Comparison of ENCODE assay signal across 1 cellular context in the genomic region with DNA sequence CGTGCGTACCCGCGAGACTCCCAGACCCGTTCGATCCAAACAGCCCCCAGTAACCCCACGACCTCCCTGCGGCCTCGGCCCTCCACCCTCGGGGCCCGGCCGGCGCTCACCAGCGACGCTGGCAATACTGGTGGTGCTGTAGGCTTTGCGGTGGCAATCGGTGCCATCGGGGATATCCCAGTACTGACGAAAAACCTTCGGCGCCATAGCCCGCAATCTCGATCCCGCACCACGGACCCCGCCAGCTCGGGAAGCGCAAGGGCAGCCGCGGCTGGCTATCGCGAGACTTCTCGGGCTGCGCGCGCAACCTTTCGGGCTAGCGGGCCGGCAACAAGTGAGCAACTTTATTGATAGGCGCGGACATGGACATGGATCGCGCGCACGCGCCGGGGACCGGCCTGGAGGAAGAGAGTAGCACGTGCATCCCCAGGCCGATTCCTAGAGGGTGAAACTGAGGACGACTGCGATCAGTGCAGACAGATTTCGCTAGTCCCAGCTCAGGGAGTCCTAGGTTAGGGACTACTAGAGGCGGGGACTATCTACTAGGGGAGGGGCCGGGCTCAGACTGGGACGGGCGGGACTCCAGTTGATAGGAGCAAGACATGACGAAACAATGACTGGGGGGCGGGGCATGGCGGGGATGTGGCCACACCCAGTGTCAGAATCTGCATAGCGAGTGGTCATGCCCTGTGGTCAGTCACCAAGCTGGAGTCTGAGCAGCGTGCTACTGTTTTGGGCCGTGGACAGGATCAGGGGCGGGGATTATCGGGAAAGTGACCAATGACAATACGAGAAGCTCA.
TF ChIP-seq lines count a peak whose summit lies in the region.

A gene (minus strand): TSS at position 289 of the 800 bp plus-strand sequence. CDS start 82 bp downstream, at position 207.

TF ChIP-seq in HepG2, 621 proteins besides CTCF, POLR2A, EP300 and RAD21 (continued from another document and continues in another):
- TF ChIP-seq, protein P1, sequence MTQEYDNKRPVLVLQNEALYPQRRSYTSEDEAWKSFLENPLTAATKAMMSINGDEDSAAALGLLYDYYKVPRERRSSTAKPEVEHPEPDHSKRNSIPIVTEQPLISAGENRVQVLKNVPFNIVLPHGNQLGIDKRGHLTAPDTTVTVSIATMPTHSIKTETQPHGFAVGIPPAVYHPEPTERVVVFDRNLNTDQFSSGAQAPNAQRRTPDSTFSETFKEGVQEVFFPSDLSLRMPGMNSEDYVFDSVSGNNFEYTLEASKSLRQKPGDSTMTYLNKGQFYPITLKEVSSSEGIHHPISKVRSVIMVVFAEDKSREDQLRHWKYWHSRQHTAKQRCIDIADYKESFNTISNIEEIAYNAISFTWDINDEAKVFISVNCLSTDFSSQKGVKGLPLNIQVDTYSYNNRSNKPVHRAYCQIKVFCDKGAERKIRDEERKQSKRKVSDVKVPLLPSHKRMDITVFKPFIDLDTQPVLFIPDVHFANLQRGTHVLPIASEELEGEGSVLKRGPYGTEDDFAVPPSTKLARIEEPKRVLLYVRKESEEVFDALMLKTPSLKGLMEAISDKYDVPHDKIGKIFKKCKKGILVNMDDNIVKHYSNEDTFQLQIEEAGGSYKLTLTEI (CRISPR knock-in tag; conservative IDR thresholded peaks at IDR 0.05) = no peak
- TF ChIP-seq KDM2A (CRISPR knock-in tag; IDR thresholded peaks at IDR 0.05; ENCODE audit: borderline replicate concordance, low read depth) (peak; percentile 89), ATF7-NPFF (CRISPR knock-in tag; IDR thresholded peaks at IDR 0.05; ENCODE audit: low read depth) (peak; percentile 57; the same call in 1 of the 2 replicates), FOXO1 (CRISPR knock-in tag; IDR thresholded peaks at IDR 0.05) (peak; percentile 64; the same call in 1 of the 2 replicates), SSRP1 (CRISPR knock-in tag; IDR thresholded peaks at IDR 0.05) (no peak), ZNF83 (CRISPR knock-in tag; IDR thresholded peaks at IDR 0.05; ENCODE audit: borderline replicate concordance) (no peak), ZNF329 (CRISPR knock-in tag; IDR thresholded peaks at IDR 0.05; ENCODE audit: low read depth) (0 out of 2 replicates have a peak, but pooled peaks have one; percentile 71), ARNT (IDR thresholded peaks at IDR 0.05) (no peak), FOXK1 (CRISPR knock-in tag; IDR thresholded peaks at IDR 0.05; ENCODE audit: borderline replicate concordance, low read depth) (peak; percentile 92; the same call in 1 of the 2 replicates), ZNF674 (CRISPR knock-in tag; IDR thresholded peaks at IDR 0.05; ENCODE audit: low read depth) (no peak), ZMYM2 (CRISPR knock-in tag; IDR thresholded peaks at IDR 0.05) (peak; percentile 51), SCMH1 (CRISPR knock-in tag; IDR thresholded peaks at IDR 0.05; ENCODE audit: borderline replicate concordance) (no peak), NR2C2 (CRISPR knock-in tag; IDR thresholded peaks at IDR 0.05; ENCODE audit: borderline replicate concordance) (peak; percentile 78), YEATS4 (CRISPR knock-in tag; IDR thresholded peaks at IDR 0.05; ENCODE audit: borderline replicate concordance) (peak; percentile 80; the same call in 1 of the 2 replicates), HOXA5 (CRISPR knock-in tag; IDR thresholded peaks at IDR 0.05) (no peak; the same call in 1 of the 2 replicates), KDM5A (IDR thresholded peaks at IDR 0.05; ENCODE audit: borderline replicate concordance, low read length) (peak; percentile 96), ZBTB38 (CRISPR knock-in tag; IDR thresholded peaks at IDR 0.05) (peak; percentile 47; the same call in 1 of the 2 replicates), IKZF1 (IDR thresholded peaks at IDR 0.05) (no peak)
- TF ChIP-seq, protein P2, sequence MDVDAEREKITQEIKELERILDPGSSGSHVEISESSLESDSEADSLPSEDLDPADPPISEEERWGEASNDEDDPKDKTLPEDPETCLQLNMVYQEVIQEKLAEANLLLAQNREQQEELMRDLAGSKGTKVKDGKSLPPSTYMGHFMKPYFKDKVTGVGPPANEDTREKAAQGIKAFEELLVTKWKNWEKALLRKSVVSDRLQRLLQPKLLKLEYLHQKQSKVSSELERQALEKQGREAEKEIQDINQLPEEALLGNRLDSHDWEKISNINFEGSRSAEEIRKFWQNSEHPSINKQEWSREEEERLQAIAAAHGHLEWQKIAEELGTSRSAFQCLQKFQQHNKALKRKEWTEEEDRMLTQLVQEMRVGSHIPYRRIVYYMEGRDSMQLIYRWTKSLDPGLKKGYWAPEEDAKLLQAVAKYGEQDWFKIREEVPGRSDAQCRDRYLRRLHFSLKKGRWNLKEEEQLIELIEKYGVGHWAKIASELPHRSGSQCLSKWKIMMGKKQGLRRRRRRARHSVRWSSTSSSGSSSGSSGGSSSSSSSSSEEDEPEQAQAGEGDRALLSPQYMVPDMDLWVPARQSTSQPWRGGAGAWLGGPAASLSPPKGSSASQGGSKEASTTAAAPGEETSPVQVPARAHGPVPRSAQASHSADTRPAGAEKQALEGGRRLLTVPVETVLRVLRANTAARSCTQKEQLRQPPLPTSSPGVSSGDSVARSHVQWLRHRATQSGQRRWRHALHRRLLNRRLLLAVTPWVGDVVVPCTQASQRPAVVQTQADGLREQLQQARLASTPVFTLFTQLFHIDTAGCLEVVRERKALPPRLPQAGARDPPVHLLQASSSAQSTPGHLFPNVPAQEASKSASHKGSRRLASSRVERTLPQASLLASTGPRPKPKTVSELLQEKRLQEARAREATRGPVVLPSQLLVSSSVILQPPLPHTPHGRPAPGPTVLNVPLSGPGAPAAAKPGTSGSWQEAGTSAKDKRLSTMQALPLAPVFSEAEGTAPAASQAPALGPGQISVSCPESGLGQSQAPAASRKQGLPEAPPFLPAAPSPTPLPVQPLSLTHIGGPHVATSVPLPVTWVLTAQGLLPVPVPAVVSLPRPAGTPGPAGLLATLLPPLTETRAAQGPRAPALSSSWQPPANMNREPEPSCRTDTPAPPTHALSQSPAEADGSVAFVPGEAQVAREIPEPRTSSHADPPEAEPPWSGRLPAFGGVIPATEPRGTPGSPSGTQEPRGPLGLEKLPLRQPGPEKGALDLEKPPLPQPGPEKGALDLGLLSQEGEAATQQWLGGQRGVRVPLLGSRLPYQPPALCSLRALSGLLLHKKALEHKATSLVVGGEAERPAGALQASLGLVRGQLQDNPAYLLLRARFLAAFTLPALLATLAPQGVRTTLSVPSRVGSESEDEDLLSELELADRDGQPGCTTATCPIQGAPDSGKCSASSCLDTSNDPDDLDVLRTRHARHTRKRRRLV (CRISPR knock-in tag; IDR thresholded peaks at IDR 0.05) = peak; percentile 90
- TF ChIP-seq, protein P3, sequence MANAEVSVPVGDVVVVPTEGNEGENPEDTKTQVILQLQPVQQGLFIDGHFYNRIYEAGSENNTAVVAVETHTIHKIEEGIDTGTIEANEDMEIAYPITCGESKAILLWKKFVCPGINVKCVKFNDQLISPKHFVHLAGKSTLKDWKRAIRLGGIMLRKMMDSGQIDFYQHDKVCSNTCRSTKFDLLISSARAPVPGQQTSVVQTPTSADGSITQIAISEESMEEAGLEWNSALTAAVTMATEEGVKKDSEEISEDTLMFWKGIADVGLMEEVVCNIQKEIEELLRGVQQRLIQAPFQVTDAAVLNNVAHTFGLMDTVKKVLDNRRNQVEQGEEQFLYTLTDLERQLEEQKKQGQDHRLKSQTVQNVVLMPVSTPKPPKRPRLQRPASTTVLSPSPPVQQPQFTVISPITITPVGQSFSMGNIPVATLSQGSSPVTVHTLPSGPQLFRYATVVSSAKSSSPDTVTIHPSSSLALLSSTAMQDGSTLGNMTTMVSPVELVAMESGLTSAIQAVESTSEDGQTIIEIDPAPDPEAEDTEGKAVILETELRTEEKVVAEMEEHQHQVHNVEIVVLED (CRISPR knock-in tag; IDR thresholded peaks at IDR 0.05; ENCODE audit: borderline replicate concordance) = peak; percentile 86
- TF ChIP-seq, protein P4, sequence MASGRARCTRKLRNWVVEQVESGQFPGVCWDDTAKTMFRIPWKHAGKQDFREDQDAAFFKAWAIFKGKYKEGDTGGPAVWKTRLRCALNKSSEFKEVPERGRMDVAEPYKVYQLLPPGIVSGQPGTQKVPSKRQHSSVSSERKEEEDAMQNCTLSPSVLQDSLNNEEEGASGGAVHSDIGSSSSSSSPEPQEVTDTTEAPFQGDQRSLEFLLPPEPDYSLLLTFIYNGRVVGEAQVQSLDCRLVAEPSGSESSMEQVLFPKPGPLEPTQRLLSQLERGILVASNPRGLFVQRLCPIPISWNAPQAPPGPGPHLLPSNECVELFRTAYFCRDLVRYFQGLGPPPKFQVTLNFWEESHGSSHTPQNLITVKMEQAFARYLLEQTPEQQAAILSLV (CRISPR knock-in tag; IDR thresholded peaks at IDR 0.05; ENCODE audit: borderline replicate concordance) = no peak; the same call in 1 of the 2 replicates
- TF ChIP-seq, protein P5, sequence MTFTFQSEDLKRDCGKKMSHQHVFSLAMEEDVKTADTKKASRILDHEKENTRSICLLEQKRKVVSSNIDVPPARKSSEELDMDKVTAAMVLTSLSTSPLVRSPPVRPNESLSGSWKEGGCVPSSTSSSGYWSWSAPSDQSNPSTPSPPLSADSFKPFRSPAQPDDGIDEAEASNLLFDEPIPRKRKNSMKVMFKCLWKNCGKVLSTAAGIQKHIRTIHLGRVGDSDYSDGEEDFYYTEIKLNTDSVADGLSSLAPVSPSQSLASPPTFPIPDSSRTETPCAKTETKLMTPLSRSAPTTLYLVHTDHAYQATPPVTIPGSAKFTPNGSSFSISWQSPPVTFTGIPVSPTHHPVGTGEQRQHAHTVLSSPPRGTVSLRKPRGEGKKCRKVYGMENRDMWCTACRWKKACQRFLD (CRISPR knock-in tag; IDR thresholded peaks at IDR 0.05; ENCODE audit: borderline replicate concordance) = peak; percentile 59; the same call in 1 of the 2 replicates
- TF ChIP-seq, protein P6, sequence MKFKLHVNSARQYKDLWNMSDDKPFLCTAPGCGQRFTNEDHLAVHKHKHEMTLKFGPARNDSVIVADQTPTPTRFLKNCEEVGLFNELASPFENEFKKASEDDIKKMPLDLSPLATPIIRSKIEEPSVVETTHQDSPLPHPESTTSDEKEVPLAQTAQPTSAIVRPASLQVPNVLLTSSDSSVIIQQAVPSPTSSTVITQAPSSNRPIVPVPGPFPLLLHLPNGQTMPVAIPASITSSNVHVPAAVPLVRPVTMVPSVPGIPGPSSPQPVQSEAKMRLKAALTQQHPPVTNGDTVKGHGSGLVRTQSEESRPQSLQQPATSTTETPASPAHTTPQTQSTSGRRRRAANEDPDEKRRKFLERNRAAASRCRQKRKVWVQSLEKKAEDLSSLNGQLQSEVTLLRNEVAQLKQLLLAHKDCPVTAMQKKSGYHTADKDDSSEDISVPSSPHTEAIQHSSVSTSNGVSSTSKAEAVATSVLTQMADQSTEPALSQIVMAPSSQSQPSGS (CRISPR knock-in tag; IDR thresholded peaks at IDR 0.05) = 0 out of 2 replicates have a peak, but pooled peaks have one; percentile 40
- TF ChIP-seq, protein P7, sequence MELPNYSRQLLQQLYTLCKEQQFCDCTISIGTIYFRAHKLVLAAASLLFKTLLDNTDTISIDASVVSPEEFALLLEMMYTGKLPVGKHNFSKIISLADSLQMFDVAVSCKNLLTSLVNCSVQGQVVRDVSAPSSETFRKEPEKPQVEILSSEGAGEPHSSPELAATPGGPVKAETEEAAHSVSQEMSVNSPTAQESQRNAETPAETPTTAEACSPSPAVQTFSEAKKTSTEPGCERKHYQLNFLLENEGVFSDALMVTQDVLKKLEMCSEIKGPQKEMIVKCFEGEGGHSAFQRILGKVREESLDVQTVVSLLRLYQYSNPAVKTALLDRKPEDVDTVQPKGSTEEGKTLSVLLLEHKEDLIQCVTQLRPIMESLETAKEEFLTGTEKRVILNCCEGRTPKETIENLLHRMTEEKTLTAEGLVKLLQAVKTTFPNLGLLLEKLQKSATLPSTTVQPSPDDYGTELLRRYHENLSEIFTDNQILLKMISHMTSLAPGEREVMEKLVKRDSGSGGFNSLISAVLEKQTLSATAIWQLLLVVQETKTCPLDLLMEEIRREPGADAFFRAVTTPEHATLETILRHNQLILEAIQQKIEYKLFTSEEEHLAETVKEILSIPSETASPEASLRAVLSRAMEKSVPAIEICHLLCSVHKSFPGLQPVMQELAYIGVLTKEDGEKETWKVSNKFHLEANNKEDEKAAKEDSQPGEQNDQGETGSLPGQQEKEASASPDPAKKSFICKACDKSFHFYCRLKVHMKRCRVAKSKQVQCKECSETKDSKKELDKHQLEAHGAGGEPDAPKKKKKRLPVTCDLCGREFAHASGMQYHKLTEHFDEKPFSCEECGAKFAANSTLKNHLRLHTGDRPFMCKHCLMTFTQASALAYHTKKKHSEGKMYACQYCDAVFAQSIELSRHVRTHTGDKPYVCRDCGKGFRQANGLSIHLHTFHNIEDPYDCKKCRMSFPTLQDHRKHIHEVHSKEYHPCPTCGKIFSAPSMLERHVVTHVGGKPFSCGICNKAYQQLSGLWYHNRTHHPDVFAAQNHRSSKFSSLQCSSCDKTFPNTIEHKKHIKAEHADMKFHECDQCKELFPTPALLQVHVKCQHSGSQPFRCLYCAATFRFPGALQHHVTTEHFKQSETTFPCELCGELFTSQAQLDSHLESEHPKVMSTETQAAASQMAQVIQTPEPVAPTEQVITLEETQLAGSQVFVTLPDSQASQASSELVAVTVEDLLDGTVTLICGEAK (IDR thresholded peaks at IDR 0.05) = peak; percentile 100
- TF ChIP-seq, protein P7 (CRISPR knock-in tag; IDR thresholded peaks at IDR 0.05) = peak; percentile 100
- TF ChIP-seq, protein P8, sequence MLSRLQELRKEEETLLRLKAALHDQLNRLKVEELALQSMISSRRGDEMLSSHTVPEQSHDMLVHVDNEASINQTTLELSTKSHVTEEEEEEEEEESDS (CRISPR knock-in tag; IDR thresholded peaks at IDR 0.05; ENCODE audit: borderline replicate concordance) = no peak
